In genomic region chr12:49881400-49882247, GRCh38 we compare ENCODE assay signal across 1 cellular context.
TF ChIP-seq lines count a peak whose summit lies in the region.

No MANE protein-coding gene starts in this region.

TF ChIP-seq in GM23338, 12 proteins besides CTCF, POLR2A, EP300 and RAD21 (continued from another document):
- no peak for TF ChIP-seq REST (IDR thresholded peaks at IDR 0.05; ENCODE audit: unreplicated experiment)
- TF ChIP-seq EZH2 (IDR thresholded peaks at IDR 0.05; ENCODE audit: low read depth, unreplicated experiment) = no peak
- TF ChIP-seq NANOG (IDR thresholded peaks at IDR 0.05; ENCODE audit: borderline replicate concordance) = no peak
- no peak for TF ChIP-seq ZNF331 (CRISPR knock-in tag; IDR thresholded peaks at IDR 0.05; ENCODE audit: low read depth)
- no peak for TF ChIP-seq STAT1 (IDR thresholded peaks at IDR 0.05; ENCODE audit: unreplicated experiment)
- no peak for TF ChIP-seq CREB1 (CRISPR knock-in tag; IDR thresholded peaks at IDR 0.05; ENCODE audit: low read depth)
- TF ChIP-seq EZH2phosphoT487 (IDR thresholded peaks at IDR 0.05; ENCODE audit: unreplicated experiment) = no peak
